ENCODE assay signal across 17 cellular contexts in genomic region chr17:78522031-78522809, GRCh38. TPM values are rescaled to one million over a fixed set of nuclear protein-coding genes. Genes with fewer than 3 reads are reported as not detected.
DNase-seq lines count a peak whose midpoint lies in the region; TF ChIP-seq lines count a peak whose summit lies in the region.
"Had no signal": no experiment of that assay in that cellular context is flagged by ENCODE, and none has a peak within 500 bp of the region (broad histone marks: within the 10 kb centered on the region; RNA-seq: fewer than 3 reads in every experiment).

No MANE protein-coding gene starts in this region.

- DNase-seq in activated effector memory CD4-positive, alpha-beta T cell treated with anti-CD3 and anti-CD28 coated beads, Interleukin-2, amount 50 U/mL, for 16 hours: peak; percentile 53
- DNase-seq in activated effector memory CD4-positive, alpha-beta T cell treated with Interleukin-2 at 50 U/mL for 16 hours: no peak
- DNase-seq in chondrocyte (ENCODE audit: low spot score) (peak; percentile 47), osteoblast (ENCODE audit: insufficient read length, low spot score, missing footprints) (peak; percentile 27), G401 (ENCODE audit: low spot score) (no peak), MG63 (no peak)
- no peak for DNase-seq in NK-92 treated with Interleukin-12 subunit alpha and Interleukin-12 subunit beta, amount 100 ng/mL, for 24 hours (lab: John Stamatoyannopoulos, UW)
- DNase-seq: 8988T; Calu3; CD4-positive, alpha-beta T cell; DMS 273 treated with DMSO at 0.1 percent for 48 hours; H7 had no signal

- H3K4me1 ChIP-seq in osteoblast (ENCODE audit: insufficient read depth, low read length): no peaks in the 10 kb centered on the region

- H3K36me3 ChIP-seq in osteoblast (ENCODE audit: insufficient read depth, low read length) (no peaks in the 10 kb centered on the region), MG63 (no peaks in the 10 kb centered on the region)
- H3K36me3 ChIP-seq: BLaER1 treated with 17β-estradiol and CSF1 and Interleukin-3, amounts not matched to agents 10 nM and 100 nM had no signal

- no peak overlapping the region for H3K4me2 ChIP-seq in osteoblast (ENCODE audit: insufficient read depth, low read length)
- H3K4me2 ChIP-seq: GM23338 had no signal

- H3K4me1 Mint-ChIP-seq in chondrocyte (ENCODE audit: low read depth): peaks cover 2% of the 10 kb centered on the region

- no peak overlapping the region for H3K27ac Mint-ChIP-seq in chondrocyte (ENCODE audit: unreplicated experiment)
- H3K27ac Mint-ChIP-seq: CD4-positive, alpha-beta T cell; GM23338; IgD-negative memory B cell had no signal

- no peak overlapping the region for H3K4me3 ChIP-seq in osteoblast (ENCODE audit: insufficient read depth, low read length)
- no peak overlapping the region for H3K4me3 ChIP-seq in MG63
- H3K4me3 ChIP-seq: BLaER1 treated with 17β-estradiol and CSF1 and Interleukin-3, amounts not matched to agents 10 nM and 100 nM; GM12878; GM23338 had no signal

- H3K4me3 Mint-ChIP-seq in chondrocyte (ENCODE audit: unreplicated experiment): no peak overlapping the region
- H3K4me3 Mint-ChIP-seq: CD4-positive, alpha-beta T cell; GM23338; IgD-negative memory B cell had no signal

- H3K9me3 ChIP-seq in osteoblast (ENCODE audit: low read depth, low read length) (no peaks in the 10 kb centered on the region), MG63 (no peaks in the 10 kb centered on the region)
- H3K9me3 ChIP-seq: BLaER1 treated with 17β-estradiol and CSF1 and Interleukin-3, amounts not matched to agents 10 nM and 100 nM had no signal

- no peaks in the 10 kb centered on the region for H3K9me3 Mint-ChIP-seq in chondrocyte (ENCODE audit: low read depth)
- H3K9me3 Mint-ChIP-seq: CD4-positive, alpha-beta T cell; GM23338; IgD-negative memory B cell had no signal

- no peaks in the 10 kb centered on the region for H4K20me1 ChIP-seq in osteoblast (ENCODE audit: insufficient read depth, low read length)
- H4K20me1 ChIP-seq: BLaER1 treated with 17β-estradiol and CSF1 and Interleukin-3, amounts not matched to agents 10 nM and 100 nM had no signal

- H2AFZ ChIP-seq in osteoblast (ENCODE audit: low read length): no peak overlapping the region
- H2AFZ ChIP-seq: GM23338 had no signal

- no peaks in the 10 kb centered on the region for H3K36me3 Mint-ChIP-seq in chondrocyte (ENCODE audit: low read depth)

- in situ Hi-C loops in G401 (cut with HindIII; ENCODE audit: low sequenced_read_pairs): no loop called here

- no peaks in the 10 kb centered on the region for H3K79me2 ChIP-seq in osteoblast (ENCODE audit: insufficient read depth, low read length)

- no peaks in the 10 kb centered on the region for H3K27me3 Mint-ChIP-seq in chondrocyte (ENCODE audit: low read depth)
- H3K27me3 Mint-ChIP-seq: CD4-positive, alpha-beta T cell had no signal

- TF ChIP-seq CTCF in chondrocyte (IDR thresholded peaks at IDR 0.05) (no peak), osteoblast (IDR thresholded peaks at IDR 0.05; ENCODE audit: extremely low read depth, low read depth, low read length) (no peak)

- no peak overlapping the region for H3K27ac ChIP-seq in osteoblast (ENCODE audit: low read depth, low read length)
- H3K27ac ChIP-seq: BLaER1 treated with 17β-estradiol and CSF1 and Interleukin-3, amounts not matched to agents 10 nM and 100 nM had no signal

- H3K27me3 ChIP-seq in osteoblast (ENCODE audit: insufficient read depth, low read length) (no peaks in the 10 kb centered on the region), MG63 (peaks cover 4% of the 10 kb centered on the region; the same call in 1 of the 2 replicates)
- H3K27me3 ChIP-seq: BLaER1 treated with 17β-estradiol and CSF1 and Interleukin-3, amounts not matched to agents 10 nM and 100 nM had no signal

RNA-seq across cellular contexts. Expression of gene DNAH17, which starts 55.0 kb away (rescaled TPM):
- total RNA-seq in chondrocyte (0.26 to 0.42 TPM (median 0.34 TPM) in 3 replicates), osteoblast (under 0.01 TPM in 2 replicates)
- total RNA-seq in G401 (2014; rRNA removed; shearing (Covaris generic)): not detected in 2 replicates
- not detected in 2 replicates for total RNA-seq in MG63 (2014; rRNA removed; shearing (Covaris generic); ENCODE audit: low replicate concordance)
- total RNA-seq: HT-29 had no signal

Comparison
In these comparisons a context has a peak if more than half of its experiments do, and no peak if none do; other contexts are left out.
1. DNase-seq: peak in activated effector memory CD4-positive, alpha-beta T cell treated with anti-CD3 and anti-CD28 coated beads, Interleukin-2, amount 50 U/mL, for 16 hours (single experiment), chondrocyte (single experiment) and osteoblast (single experiment); none in activated effector memory CD4-positive, alpha-beta T cell treated with Interleukin-2 at 50 U/mL for 16 hours (single experiment), G401 (single experiment), MG63 (single experiment) and NK-92 treated with Interleukin-12 subunit alpha and Interleukin-12 subunit beta, amount 100 ng/mL, for 24 hours (single experiment).